ENCODE assay signal across 28 cellular contexts in genomic region chr9:120463765-120464164, GRCh38.
"Had no signal": no experiment of that assay in that cellular context is flagged by ENCODE, and none has a peak within 500 bp of the region (broad histone marks: within the 10 kb centered on the region; RNA-seq: fewer than 3 reads in every experiment).

No MANE protein-coding gene starts in this region.

- ATAC-seq: esophagus mucosa; foreskin keratinocyte; natural killer cell; stimulated activated memory B cell treated with anti-CD40 and anti-IgM and Interleukin-4, amounts not matched to agents 10 μg/mL and 1 μg/mL and 100 μg/mL, for 72 hours; stimulated activated naive CD8-positive, alpha-beta T cell treated with anti-CD3 and anti-CD28 coated beads, Interleukin-15, Interleukin-2, amounts not matched to agents 100 U/mL and 50 U/mL, for 24 hours had no signal

- H3K4me3 Mint-ChIP-seq: immature natural killer cell; memory B cell; natural killer cell; stimulated activated memory B cell treated with anti-CD40 and anti-IgM and Interleukin-4, amounts not matched to agents 10 μg/mL and 1 μg/mL and 100 μg/mL, for 72 hours had no signal

- H3K4me1 ChIP-seq: foreskin keratinocyte, parathyroid adenoma, right atrium auricular region, testis, vagina had no signal

- H3K27ac Mint-ChIP-seq: immature natural killer cell; memory B cell; natural killer cell; progenitor cell of endocrine pancreas; stimulated activated memory B cell treated with anti-CD40 and anti-IgM and Interleukin-4, amounts not matched to agents 10 μg/mL and 1 μg/mL and 100 μg/mL, for 72 hours had no signal

- H3K9me3 Mint-ChIP-seq: immature natural killer cell; memory B cell; natural killer cell; stimulated activated memory B cell treated with anti-CD40 and anti-IgM and Interleukin-4, amounts not matched to agents 10 μg/mL and 1 μg/mL and 100 μg/mL, for 72 hours had no signal

- DNase-seq: cerebellar nuclear complex; cortex of kidney; dorsolateral prefrontal cortex; effector CD4-positive, alpha-beta T cell; foreskin keratinocyte; glutamatergic neuron; hypothalamus; immature natural killer cell; islet precursor cell; kidney glomerular epithelial cell; natural killer cell; sigmoid colon; stimulated activated CD4-positive, alpha-beta T cell treated with anti-CD3 and anti-CD28 coated beads, Interleukin-2, amount 100 ng/mL, for 24 hours; stimulated activated CD4-positive, alpha-beta T cell treated with anti-CD3 and anti-CD28 coated beads, Interleukin-4, amount 100 ng/mL, for 4 hours; stimulated activated naive CD8-positive, alpha-beta T cell treated with anti-CD3 and anti-CD28 coated beads, Interleukin-15, Interleukin-2, amounts not matched to agents 100 U/mL and 50 U/mL, for 24 hours; substantia nigra; testis; upper lobe of left lung had no signal

- H3K27ac ChIP-seq: dorsolateral prefrontal cortex, foreskin keratinocyte, neutrophil, parathyroid adenoma, right atrium auricular region, testis, tibial nerve, vagina had no signal

- H3K27me3 Mint-ChIP-seq: memory B cell; progenitor cell of endocrine pancreas; stimulated activated memory B cell treated with anti-CD40 and anti-IgM and Interleukin-4, amounts not matched to agents 10 μg/mL and 1 μg/mL and 100 μg/mL, for 72 hours had no signal

- H3K9me3 ChIP-seq: neutrophil, right atrium auricular region, sigmoid colon, testis, tibial nerve, upper lobe of left lung, vagina had no signal

- H3K27me3 ChIP-seq: dorsolateral prefrontal cortex, foreskin keratinocyte, neutrophil, right atrium auricular region, sigmoid colon, testis, tibial nerve, upper lobe of left lung, vagina had no signal

- H3K4me3 ChIP-seq: dorsolateral prefrontal cortex, lung, right atrium auricular region, sigmoid colon, testis, tibial nerve, upper lobe of left lung, vagina had no signal

- H3K4me1 Mint-ChIP-seq: stimulated activated memory B cell treated with anti-CD40 and anti-IgM and Interleukin-4, amounts not matched to agents 10 μg/mL and 1 μg/mL and 100 μg/mL, for 72 hours had no signal
